In the genomic region with DNA sequence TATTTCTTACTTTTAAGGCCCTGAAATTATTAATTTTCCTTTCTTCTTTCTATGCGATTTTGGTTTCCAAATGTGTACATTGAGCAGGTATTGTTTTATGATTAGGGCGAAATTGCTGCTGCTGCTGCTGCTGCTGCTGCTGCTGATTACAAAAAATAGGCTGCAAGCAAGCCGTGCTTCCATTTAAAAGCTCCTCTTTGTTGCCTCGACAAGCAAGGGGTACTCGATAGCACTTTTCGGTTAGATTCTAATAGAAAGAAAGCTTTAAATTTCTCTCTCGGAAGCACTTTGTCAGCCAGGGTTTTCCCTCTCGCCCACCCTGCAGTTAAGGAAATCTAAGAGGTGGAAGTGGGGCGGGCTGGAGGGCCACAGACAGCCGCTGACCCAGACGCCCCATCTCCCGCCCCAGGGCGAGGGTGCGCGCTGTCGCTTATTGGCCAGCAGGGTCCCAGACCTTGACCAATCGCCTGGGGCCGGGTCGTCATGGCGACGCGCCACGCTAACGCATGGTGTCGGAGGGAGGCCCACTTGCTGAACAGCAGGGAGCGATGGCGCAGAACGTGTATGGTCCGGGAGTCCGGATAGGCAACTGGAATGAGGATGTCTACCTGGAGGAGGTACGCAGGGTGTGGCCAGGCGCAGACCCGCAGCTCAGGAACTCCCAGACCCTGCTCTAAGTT, we compare ENCODE assay signal across 8 cellular contexts. TPM values are rescaled to one million over a fixed set of nuclear protein-coding genes. Genes with fewer than 3 reads are reported as not detected.
DNase-seq lines count a peak whose midpoint lies in the region; ATAC-seq and TF ChIP-seq lines count a peak whose summit lies in the region.

A gene with protein sequence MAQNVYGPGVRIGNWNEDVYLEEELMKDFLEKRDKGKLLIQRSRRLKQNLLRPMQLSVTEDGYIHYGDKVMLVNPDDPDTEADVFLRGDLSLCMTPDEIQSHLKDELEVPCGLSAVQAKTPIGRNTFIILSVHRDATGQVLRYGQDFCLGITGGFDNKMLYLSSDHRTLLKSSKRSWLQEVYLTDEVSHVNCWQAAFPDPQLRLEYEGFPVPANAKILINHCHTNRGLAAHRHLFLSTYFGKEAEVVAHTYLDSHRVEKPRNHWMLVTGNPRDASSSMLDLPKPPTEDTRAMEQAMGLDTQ (plus strand): TSS at position 489 of the 680 bp plus-strand sequence. CDS start 60 bp downstream, at position 549.

- TF ChIP-seq CTCF in foreskin fibroblast (IDR thresholded peaks at IDR 0.05; ENCODE audit: low read depth, low read length) = no peak
- TF ChIP-seq CTCF in testis (IDR thresholded peaks at IDR 0.05) = peak in 2 of 3 experiments; percentile 29 to 41
- no peak for TF ChIP-seq CTCF in vagina (IDR thresholded peaks at IDR 0.05)

- H3K4me1 ChIP-seq in testis (no peaks in the 10 kb centered on the region), vagina (peaks cover 7% of the 10 kb centered on the region)

- H3K27ac ChIP-seq in testis = no peak within 1 kb of the TSS
- no peak within 1 kb of the TSS for H3K27ac ChIP-seq in vagina

- 5 to 8% methylated on average over 33 of the region's 33 CpGs for WGBS in testis, 2 donors

- H3K27me3 ChIP-seq in testis (no peaks in the 10 kb centered on the region), vagina (no peaks in the 10 kb centered on the region)

- intact Hi-C loops in testis (cut with DNase I; ENCODE audit: low total_unique reads) (no loop called here), vagina (cut with DNase I) (no loop called here)

- H3K36me3 ChIP-seq in testis (ENCODE audit: low read depth, missing control alignments) = no peaks in the 10 kb centered on the region
- H3K36me3 ChIP-seq in vagina = no peaks in the 10 kb centered on the region

- H3K4me1 Mint-ChIP-seq in natural killer cell treated with Interleukin-12 subunit alpha and Interleukin-12 subunit beta and Interleukin-15 and Interleukin-18, amount 100 ng/mL, for 72 hours (ENCODE audit: low read depth in 2 of 2) = peaks cover 0 to 8% of the 10 kb centered on the region in 2 donors

- H3K4me3 Mint-ChIP-seq in natural killer cell treated with Interleukin-12 subunit alpha and Interleukin-12 subunit beta and Interleukin-15 and Interleukin-18, amount 100 ng/mL, for 72 hours = peak within 1 kb of the TSS; percentile 1

- no peaks in the 10 kb centered on the region for H3K36me3 Mint-ChIP-seq in natural killer cell treated with Interleukin-12 subunit alpha and Interleukin-12 subunit beta and Interleukin-15 and Interleukin-18, amount 100 ng/mL, for 72 hours

- H3K27me3 Mint-ChIP-seq in natural killer cell treated with Interleukin-12 subunit alpha and Interleukin-12 subunit beta and Interleukin-15 and Interleukin-18, amount 100 ng/mL, for 72 hours = peaks cover 33 to 45% of the 10 kb centered on the region in 2 donors

- no peaks in the 10 kb centered on the region for H3K9me3 ChIP-seq in testis
- H3K9me3 ChIP-seq in vagina = no peaks in the 10 kb centered on the region

- H3K27ac Mint-ChIP-seq in natural killer cell treated with Interleukin-12 subunit alpha and Interleukin-12 subunit beta and Interleukin-15 and Interleukin-18, amount 100 ng/mL, for 72 hours = peak within 1 kb of the TSS in 1 of 2 donors; percentile 61

- no peak for TF ChIP-seq POLR2A in testis (IDR thresholded peaks at IDR 0.05)
- no peak for TF ChIP-seq POLR2A in vagina (IDR thresholded peaks at IDR 0.05)

- peak; percentile 89 to 90 for ATAC-seq in natural killer cell treated with Interleukin-12 subunit alpha and Interleukin-12 subunit beta and Interleukin-15 and Interleukin-18, amount 100 ng/mL, for 72 hours
- no peak for ATAC-seq in GM18858 (IDR thresholded peaks at IDR 0.05; ENCODE audit: unreplicated experiment)

- no peaks in the 10 kb centered on the region for H3K9me3 Mint-ChIP-seq in natural killer cell treated with Interleukin-12 subunit alpha and Interleukin-12 subunit beta and Interleukin-15 and Interleukin-18, amount 100 ng/mL, for 72 hours

- H3K4me3 ChIP-seq in foreskin fibroblast (ENCODE audit: low read depth in 1 of 2, low read length in 2 of 2) (peak within 1 kb of the TSS; percentile 36 to 57), testis (peak within 1 kb of the TSS; percentile 10 to 50), vagina (peak within 1 kb of the TSS in 1 of 2 donors; percentile 26)

- DNase-seq in DMS53 (lab: John Stamatoyannopoulos, UW) (peak; percentile 91), NCI-H2029 (lab: John Stamatoyannopoulos, UW) (peak; percentile 30), activated T-cell treated with anti-CD3 and anti-CD28 coated beads for 48 hours (ENCODE audit: low read depth) (peak; percentile 49), foreskin fibroblast (peak; percentile 26 to 78), testis (peak; percentile 95), vagina (ENCODE audit: extremely low spot score in 2 of 2) (no peak)
- DNase-seq in natural killer cell treated with Interleukin-12 subunit alpha and Interleukin-12 subunit beta and Interleukin-15 and Interleukin-18, amount 100 ng/mL, for 72 hours (ENCODE audit: low spot score) = no peak

RNA-seq across cellular contexts. Expression of the gene that starts here (rescaled TPM):
- total RNA-seq in natural killer cell treated with Interleukin-12 subunit alpha and Interleukin-12 subunit beta and Interleukin-15 and Interleukin-18, amount 100 ng/mL, for 72 hours = not detected
- total RNA-seq in testis (1 to 10 TPM; 4.6 to 8.7 TPM), vagina (8.6 TPM)
- 19.7 TPM for polyA plus RNA-seq in testis (ENCODE audit: insufficient read depth, low read depth, low replicate concordance)

Comparison
In these comparisons a context has a peak if more than half of its experiments do, and no peak if none do; other contexts are left out.
1. Peak in ATAC-seq in natural killer cell treated with Interleukin-12 subunit alpha and Interleukin-12 subunit beta and Interleukin-15 and Interleukin-18, amount 100 ng/mL, for 72 hours; RNA of the gene not detected or under 1 TPM.
2. DNase-seq: peak in DMS53 (single experiment), NCI-H2029 (single experiment), activated T-cell treated with anti-CD3 and anti-CD28 coated beads for 48 hours (single experiment), foreskin fibroblast (2 of 2) and testis (single experiment); none in natural killer cell treated with Interleukin-12 subunit alpha and Interleukin-12 subunit beta and Interleukin-15 and Interleukin-18, amount 100 ng/mL, for 72 hours (single experiment) and vagina (0 of 2).
3. CTCF ChIP-seq: peak in testis (2 of 3); none in foreskin fibroblast (single experiment) and vagina (0 of 3).